ENCODE assay signal across 17 cellular contexts in the genomic region with DNA sequence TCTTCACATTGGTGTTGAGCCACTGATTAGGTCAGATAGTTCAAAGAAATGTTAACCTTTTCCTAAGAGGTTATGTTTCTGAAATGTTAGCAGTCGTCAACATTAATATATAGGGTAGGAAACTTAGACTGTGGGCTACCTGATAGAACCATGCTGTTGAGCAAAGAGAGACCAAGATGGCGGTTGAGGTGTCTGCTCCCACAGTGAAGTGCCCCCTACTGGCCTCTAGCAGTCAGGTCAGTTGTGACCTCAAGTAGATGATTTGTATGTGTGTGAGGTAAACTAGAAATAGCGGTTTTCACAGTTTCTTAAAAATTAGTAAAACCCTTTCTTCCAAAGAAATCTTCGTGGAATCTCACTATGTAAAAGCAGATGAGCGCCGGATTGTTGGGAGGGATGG. TPM values are rescaled to one million over a fixed set of nuclear protein-coding genes. Genes with fewer than 3 reads are reported as not detected.
DNase-seq lines count a peak whose midpoint lies in the region; ATAC-seq and TF ChIP-seq lines count a peak whose summit lies in the region.
"Had no signal": no experiment of that assay in that cellular context is flagged by ENCODE, and none has a peak within 500 bp of the region (broad histone marks: within the 10 kb centered on the region; RNA-seq: fewer than 3 reads in every experiment).

No MANE protein-coding gene starts in this region.

- H3K9me3 Mint-ChIP-seq in MCF 10A (ENCODE audit: unreplicated experiment), result no peaks in the 10 kb centered on the region
- H3K9me3 Mint-ChIP-seq: dendritic cell treated with granulocyte-macrophage colony-stimulating factor and Interleukin-4, amounts not matched to agents 40 ng/mL and 50 ng/mL, for 4 days had no signal

- no peak for ATAC-seq in upper lobe of right lung
- ATAC-seq: mucosa of descending colon had no signal

- no peak overlapping the region for H3K27ac Mint-ChIP-seq in MCF 10A (ENCODE audit: low read depth, unreplicated experiment)
- H3K27ac Mint-ChIP-seq: dendritic cell treated with granulocyte-macrophage colony-stimulating factor and Interleukin-4, amounts not matched to agents 40 ng/mL and 50 ng/mL, for 4 days had no signal

- TF ChIP-seq EP300 in esophagus muscularis mucosa (IDR thresholded peaks at IDR 0.05), result no peak

- no peak overlapping the region for H3K4me2 ChIP-seq in OCI-LY3 (ENCODE audit: low read length)

- no peak overlapping the region for H3K4me3 Mint-ChIP-seq in MCF 10A (ENCODE audit: unreplicated experiment)
- H3K4me3 Mint-ChIP-seq: dendritic cell treated with granulocyte-macrophage colony-stimulating factor and Interleukin-4, amounts not matched to agents 40 ng/mL and 50 ng/mL, for 4 days had no signal

- intact Hi-C loops in MCF 10A (cut with micrococcal nuclease) (no loop called here), breast epithelium (cut with DNase I; ENCODE audit: low total_unique reads) (no loop called here), upper lobe of right lung (cut with DNase I) (no loop called here), esophagus muscularis mucosa (cut with DNase I) (no loop called here), dorsolateral prefrontal cortex (cut with DNase I) (no loop called here)

- TF ChIP-seq POLR2A in breast epithelium (IDR thresholded peaks at IDR 0.05) (no peak), esophagus muscularis mucosa (IDR thresholded peaks at IDR 0.05; ENCODE audit: low read depth) (no peak)

- no peaks in the 10 kb centered on the region for H3K27me3 Mint-ChIP-seq in MCF 10A (ENCODE audit: insufficient read depth, unreplicated experiment)
- H3K27me3 Mint-ChIP-seq: dendritic cell treated with granulocyte-macrophage colony-stimulating factor and Interleukin-4, amounts not matched to agents 40 ng/mL and 50 ng/mL, for 4 days had no signal

- POLR2A ChIA-PET in MCF 10A (lab: Yijun Ruan, JAX), result no interaction called here

- no peak overlapping the region for H3K9ac ChIP-seq in OCI-LY3 (ENCODE audit: low read length)

- H3K4me3 ChIP-seq in breast epithelium (no peak overlapping the region), OCI-LY3 (ENCODE audit: low read length) (no peak overlapping the region), epithelial cell of proximal tubule (ENCODE audit: low read depth, low read length) (no peak overlapping the region), upper lobe of right lung (no peak overlapping the region), esophagus muscularis mucosa (no peak overlapping the region), dorsolateral prefrontal cortex (no peak overlapping the region)
- H3K4me3 ChIP-seq: mucosa of descending colon, skin epidermis had no signal

- H3K27ac ChIP-seq in breast epithelium, result peak overlapping the region in 1 of 2 donors; percentile 13
- no peak overlapping the region for H3K27ac ChIP-seq in OCI-LY3 (ENCODE audit: low read length)
- no peak overlapping the region for H3K27ac ChIP-seq in upper lobe of right lung
- H3K27ac ChIP-seq in esophagus muscularis mucosa (replicated peaks in 1 of 4), result no peak overlapping the region
- no peak overlapping the region for H3K27ac ChIP-seq in dorsolateral prefrontal cortex
- H3K27ac ChIP-seq: HL-60 had no signal

- H3K36me3 ChIP-seq in breast epithelium (no peaks in the 10 kb centered on the region), OCI-LY3 (replicated peaks; ENCODE audit: low read depth, low read length) (peaks cover 14% of the 10 kb centered on the region), upper lobe of right lung (no peaks in the 10 kb centered on the region), esophagus muscularis mucosa (no peaks in the 10 kb centered on the region)

- H3K9me3 ChIP-seq in breast epithelium (no peaks in the 10 kb centered on the region), OCI-LY3 (ENCODE audit: insufficient read depth, low read length) (no peaks in the 10 kb centered on the region), upper lobe of right lung (no peaks in the 10 kb centered on the region), esophagus muscularis mucosa (no peaks in the 10 kb centered on the region)
- H3K9me3 ChIP-seq: mucosa of descending colon had no signal

- H3K36me3 Mint-ChIP-seq in MCF 10A (ENCODE audit: insufficient read depth, unreplicated experiment), result peaks cover 68% of the 10 kb centered on the region

- CTCF ChIA-PET in MCF 10A (lab: Yijun Ruan, JAX), result interaction anchor here (1.3 kb wide), 1 partner anchor 14 kb away, joined by 5 read pairs; no protein-coding TSS in a partner anchor

- H3K27me3 ChIP-seq in breast epithelium (no peaks in the 10 kb centered on the region), OCI-LY3 (ENCODE audit: low read depth, low read length) (no peaks in the 10 kb centered on the region), upper lobe of right lung (no peaks in the 10 kb centered on the region), esophagus muscularis mucosa (no peaks in the 10 kb centered on the region), dorsolateral prefrontal cortex (no peaks in the 10 kb centered on the region)

- H4K20me1 ChIP-seq in OCI-LY3 (ENCODE audit: insufficient read depth, low read length), result no peaks in the 10 kb centered on the region

- no peak overlapping the region for H2AFZ ChIP-seq in OCI-LY3 (ENCODE audit: low read depth, low read length)

- BruUV-seq in MCF 10A (replicated peaks; lab: Mats Ljungman, UMichigan), result no TSS peak

- peaks cover 8% of the 10 kb centered on the region for H3K4me1 Mint-ChIP-seq in MCF 10A (ENCODE audit: insufficient read depth, unreplicated experiment)

- WGBS in esophagus muscularis mucosa, result 89% methylated on average over 6 of the region's 6 CpGs

- TF ChIP-seq CTCF in MCF 10A (IDR thresholded peaks at IDR 0.05; ENCODE audit: unreplicated experiment) (peak; percentile 17), breast epithelium (IDR thresholded peaks at IDR 0.05) (no peak), OCI-LY3 (IDR thresholded peaks at IDR 0.05; ENCODE audit: low read depth, low read length) (peak; percentile 27; the same call in 1 of the 2 replicates), epithelial cell of proximal tubule (conservative IDR thresholded peaks at IDR 0.05; ENCODE audit: low read depth, low read length) (peak; percentile 51), upper lobe of right lung (IDR thresholded peaks at IDR 0.05) (peak; percentile 25), esophagus muscularis mucosa (IDR thresholded peaks at IDR 0.05) (no peak), dorsolateral prefrontal cortex (IDR thresholded peaks at IDR 0.05 in 54 of 56, conservative IDR thresholded peaks at IDR 0.05 in 2 of 56; ENCODE audit: low read depth in 1 of 56, partially characterized antibody in 56 of 56) (peak in 12 of 56 donors; percentile 8 to 36 (median 20))

- no peaks in the 10 kb centered on the region for H3K79me2 ChIP-seq in OCI-LY3 (ENCODE audit: low read length)

- H3K4me1 ChIP-seq in breast epithelium (no peaks in the 10 kb centered on the region), OCI-LY3 (ENCODE audit: low read length) (no peaks in the 10 kb centered on the region), upper lobe of right lung (peaks cover 4% of the 10 kb centered on the region), esophagus muscularis mucosa (peaks cover 0 to 5% (median 2%) of the 10 kb centered on the region in 4 donors)

- DNase-seq in MCF 10A (ENCODE audit: unreplicated experiment) (no peak), breast epithelium (ENCODE audit: low spot score in 2 of 2) (no peak), epithelial cell of proximal tubule (ENCODE audit: low read depth) (no peak), upper lobe of right lung (no peak), SW480 (ENCODE audit: low spot score) (no peak), esophagus muscularis mucosa (ENCODE audit: extremely low spot score) (no peak), dorsolateral prefrontal cortex (no peak)
- DNase-seq: activated CD4-positive, alpha-beta T cell treated with anti-CD3 and anti-CD28 coated beads for 4 hours; activated naive CD4-positive, alpha-beta T cell; C1 segment of cervical spinal cord; mucosa of descending colon; NCI-H2107; SHP77 had no signal

RNA-seq across cellular contexts. Expression of gene MTHFD1L, which starts 40.3 kb away (rescaled TPM):
- total RNA-seq in MCF 10A (2022) (82.4 and 110 TPM in 2 replicates), breast epithelium (10 to 100 TPM in 2 of 3 donors, 1 to 10 TPM in 1; 3.5 to 15.1 (median 11.0) TPM), epithelial cell of proximal tubule (39.5 and 66.8 TPM in 2 replicates), upper lobe of right lung (27.9 TPM), esophagus muscularis mucosa (1 to 10 TPM; 2.5 to 7.1 (median 4.2) TPM), dorsolateral prefrontal cortex (10 to 100 TPM; 13.5 to 41.0 (median 24.9) TPM)

Comparison
In these comparisons a context has a peak if more than half of its experiments do, and no peak if none do; other contexts are left out.
1. CTCF ChIP-seq: peak in MCF 10A (single experiment), OCI-LY3 (single experiment), epithelial cell of proximal tubule (single experiment) and upper lobe of right lung (single experiment); none in breast epithelium (0 of 3) and esophagus muscularis mucosa (0 of 3).